11 cellular contexts compared by ENCODE assay signal in the genomic region with DNA sequence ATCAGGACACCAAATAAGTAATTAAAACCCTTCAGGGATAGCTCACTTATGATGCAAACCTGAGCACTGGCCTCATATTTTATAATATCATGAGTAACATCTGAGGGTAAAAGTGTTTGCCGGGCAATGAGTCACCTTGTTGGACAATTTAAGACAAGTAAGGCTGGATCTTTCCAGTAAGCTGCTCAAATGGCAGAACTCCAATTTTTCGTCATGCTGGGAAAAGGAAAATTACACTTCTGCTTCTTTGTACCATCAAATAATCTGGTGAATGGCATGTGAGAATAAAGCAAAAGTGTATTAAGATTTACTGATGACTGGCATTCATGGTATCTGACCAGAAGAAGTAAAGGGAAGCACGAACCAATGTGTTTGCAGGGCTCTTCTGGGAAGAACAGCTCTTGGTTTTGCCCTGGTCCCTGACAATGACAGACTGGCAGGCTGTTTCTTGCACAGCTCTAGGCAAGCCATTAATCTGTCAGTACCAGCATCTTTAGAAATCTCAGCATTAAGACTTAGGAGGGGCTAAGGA.
A peak's percentile ranks its signal among the peaks of the same experiment; 100 is the strongest.
DNase-seq lines count a peak whose midpoint lies in the region; ATAC-seq, FAIRE-seq and TF ChIP-seq lines count a peak whose summit lies in the region.
"Had no signal": no experiment of that assay in that cellular context is flagged by ENCODE, and none has a peak within 500 bp of the region (broad histone marks: within the 10 kb centered on the region; RNA-seq: fewer than 3 reads in every experiment).

No MANE protein-coding gene starts in this region.

- CTCF ChIA-PET in A549 (lab: Yijun Ruan, JAX) = interaction anchor here (0.6 kb wide), 1 partner anchor 163 kb away, joined by 3 read pairs; no protein-coding TSS in a partner anchor
- CTCF ChIA-PET in activated CD8-positive, alpha-beta T cell treated with anti-CD3 and anti-CD28 coated beads, Interleukin-2, amount 10 ng/mL, durations not matched to agents 7 days and 5 days (lab: Charles Lee) = interaction anchor here (0.8 kb wide), 1 partner anchor 26 kb away, joined by 3 read pairs; no protein-coding TSS in a partner anchor

- peak; percentile 47 to 78; a peak in 3 of 6 replicates for ATAC-seq in A549
- ATAC-seq in activated CD8-positive, alpha-beta T cell treated with anti-CD3 and anti-CD28 coated beads, Interleukin-2, amount 10 ng/mL, durations not matched to agents 7 days and 5 days = no peak
- ATAC-seq: right cardiac atrium had no signal

- H3K27me3 ChIP-seq in adrenal gland (no peaks in the 10 kb centered on the region), kidney epithelial cell (ENCODE audit: control insufficient read depth, insufficient read depth, low read length) (no peaks in the 10 kb centered on the region), ovary (no peaks in the 10 kb centered on the region)

- WGBS in A549 (ENCODE audit: missing lambda C conversion rate) = 23% methylated on average over 3 of the region's 3 CpGs
- WGBS in adrenal gland, 4 donors = 50 to 53% (median 51%) methylated on average over 3 of the region's 3 CpGs
- 27 to 43% (median 35%) methylated on average over 3 of the region's 3 CpGs for WGBS in ovary, 3 donors

- no peak overlapping the region for H3K4me3 ChIP-seq in A549
- H3K4me3 ChIP-seq in HFF-Myc (replicated peaks; ENCODE audit: low read depth, low read length) = no peak overlapping the region
- no peak overlapping the region for H3K4me3 ChIP-seq in adrenal gland
- H3K4me3 ChIP-seq in kidney epithelial cell (ENCODE audit: low read depth, low read length) = no peak overlapping the region
- H3K4me3 ChIP-seq in ovary = no peak overlapping the region

- TF ChIP-seq EP300 in A549 (IDR thresholded peaks at IDR 0.05) = no peak
- no peak for TF ChIP-seq EP300 in ovary (IDR thresholded peaks at IDR 0.05)

- intact Hi-C loops in adrenal gland (cut with DNase I) = no loop called here
- intact Hi-C loops in ovary (cut with DNase I) = no loop called here

- H3K36me3 ChIP-seq in adrenal gland (replicated peaks in 1 of 2) (no peaks in the 10 kb centered on the region), kidney epithelial cell (ENCODE audit: control insufficient read depth, insufficient read depth, low read length) (peaks cover 3% of the 10 kb centered on the region), ovary (no peaks in the 10 kb centered on the region)

- H3K9me3 Mint-ChIP-seq in activated CD8-positive, alpha-beta T cell treated with anti-CD3 and anti-CD28 coated beads, Interleukin-2, amount 10 ng/mL, durations not matched to agents 7 days and 5 days (ENCODE audit: insufficient read depth) = no peaks in the 10 kb centered on the region
- H3K9me3 Mint-ChIP-seq: activated naive CD4-positive, alpha-beta T cell treated with anti-CD3 and anti-CD28 coated beads, Interleukin-2, amount 10 ng/mL, durations not matched to agents 7 days and 5 days had no signal

- no peak for TF ChIP-seq RAD21 in A549 (conservative IDR thresholded peaks at IDR 0.05 in 1 of 2, IDR thresholded peaks at IDR 0.05 in 1 of 2)

- no peaks in the 10 kb centered on the region for H3K9me3 ChIP-seq in A549
- no peaks in the 10 kb centered on the region for H3K9me3 ChIP-seq in adrenal gland (replicated peaks in 1 of 3)
- H3K9me3 ChIP-seq in ovary = no peaks in the 10 kb centered on the region

- H3K4me1 Mint-ChIP-seq in activated CD8-positive, alpha-beta T cell treated with anti-CD3 and anti-CD28 coated beads, Interleukin-2, amount 10 ng/mL, durations not matched to agents 7 days and 5 days (ENCODE audit: low read depth) = no peaks in the 10 kb centered on the region
- H3K4me1 Mint-ChIP-seq: activated naive CD4-positive, alpha-beta T cell treated with anti-CD3 and anti-CD28 coated beads, Interleukin-2, amount 10 ng/mL, durations not matched to agents 7 days and 5 days had no signal

- DNase-seq in A549 (ENCODE audit: low read depth in 1 of 2, low spot score in 1 of 2) (peak in 1 of 2 experiments; percentile 35), HFF-Myc (ENCODE audit: extremely low read depth, low read depth) (peak; percentile 5), adrenal gland (peak in 4 of 7 donors; percentile 41 to 62 (median 47)), kidney epithelial cell (ENCODE audit: low read depth) (peak; percentile 21), midbrain (lab: John Stamatoyannopoulos, UW) (no peak), ovary (no peak)
- no peak for DNase-seq in activated CD8-positive, alpha-beta T cell treated with anti-CD3 and anti-CD28 coated beads, Interleukin-2, amount 10 ng/mL, durations not matched to agents 7 days and 5 days
- no peak for DNase-seq in stimulated activated CD4-positive, alpha-beta T cell treated with anti-CD3 and anti-CD28 coated beads, Interleukin-1b, Interleukin-23, amount 100 ng/mL, for 48 hours
- DNase-seq: activated naive CD4-positive, alpha-beta T cell treated with anti-CD3 and anti-CD28 coated beads, Interleukin-2, amount 10 ng/mL, durations not matched to agents 7 days and 5 days; NCI-H2081 treated with DMSO at 0.1 percent for 48 hours; right cardiac atrium had no signal

- H3K4me1 ChIP-seq in A549 (peaks cover 28% of the 10 kb centered on the region), adrenal gland (replicated peaks in 1 of 2) (no peaks in the 10 kb centered on the region), ovary (ENCODE audit: insufficient read depth) (no peaks in the 10 kb centered on the region)

- no peak overlapping the region for H3K27ac Mint-ChIP-seq in activated CD8-positive, alpha-beta T cell treated with anti-CD3 and anti-CD28 coated beads, Interleukin-2, amount 10 ng/mL, durations not matched to agents 7 days and 5 days
- H3K27ac Mint-ChIP-seq: activated naive CD4-positive, alpha-beta T cell treated with anti-CD3 and anti-CD28 coated beads, Interleukin-2, amount 10 ng/mL, durations not matched to agents 7 days and 5 days had no signal

- H3K27me3 Mint-ChIP-seq in activated CD8-positive, alpha-beta T cell treated with anti-CD3 and anti-CD28 coated beads, Interleukin-2, amount 10 ng/mL, durations not matched to agents 7 days and 5 days (ENCODE audit: low read depth) = no peaks in the 10 kb centered on the region
- H3K27me3 Mint-ChIP-seq: activated naive CD4-positive, alpha-beta T cell treated with anti-CD3 and anti-CD28 coated beads, Interleukin-2, amount 10 ng/mL, durations not matched to agents 7 days and 5 days had no signal

- POLR2A ChIA-PET in A549 (lab: Yijun Ruan, JAX) = no interaction called here
- POLR2A ChIA-PET in activated CD8-positive, alpha-beta T cell treated with anti-CD3 and anti-CD28 coated beads, Interleukin-2, amount 10 ng/mL, durations not matched to agents 7 days and 5 days (lab: Charles Lee) = no interaction called here

- TF ChIP-seq CTCF in A549 (IDR thresholded peaks at IDR 0.05) (no peak), HFF-Myc (IDR thresholded peaks at IDR 0.05; ENCODE audit: low read depth, low read length, missing control alignments) (no peak), adrenal gland (IDR thresholded peaks at IDR 0.05) (no peak), kidney epithelial cell (IDR thresholded peaks at IDR 0.05; ENCODE audit: insufficient read depth, low read length, poor library complexity, severe bottlenecking) (no peak), ovary (IDR thresholded peaks at IDR 0.05) (no peak)

- H3K36me3 Mint-ChIP-seq in activated CD8-positive, alpha-beta T cell treated with anti-CD3 and anti-CD28 coated beads, Interleukin-2, amount 10 ng/mL, durations not matched to agents 7 days and 5 days (ENCODE audit: low read depth) = no peaks in the 10 kb centered on the region
- H3K36me3 Mint-ChIP-seq: activated naive CD4-positive, alpha-beta T cell treated with anti-CD3 and anti-CD28 coated beads, Interleukin-2, amount 10 ng/mL, durations not matched to agents 7 days and 5 days had no signal

- peak overlapping the region; percentile 59 for H3K4me2 ChIP-seq in A549

- FAIRE-seq in A549 (lab: Jason Lieb, UNC) = no peak

- no peak overlapping the region for H3K4me3 Mint-ChIP-seq in activated CD8-positive, alpha-beta T cell treated with anti-CD3 and anti-CD28 coated beads, Interleukin-2, amount 10 ng/mL, durations not matched to agents 7 days and 5 days
- H3K4me3 Mint-ChIP-seq: activated naive CD4-positive, alpha-beta T cell treated with anti-CD3 and anti-CD28 coated beads, Interleukin-2, amount 10 ng/mL, durations not matched to agents 7 days and 5 days had no signal

- TF ChIP-seq POLR2A in A549 (IDR thresholded peaks at IDR 0.05; ENCODE audit: low read length) = no peak
- no peak for TF ChIP-seq POLR2A in adrenal gland (IDR thresholded peaks at IDR 0.05)
- TF ChIP-seq POLR2A in ovary (IDR thresholded peaks at IDR 0.05) = no peak

- peak overlapping the region; percentile 31 to 32; a peak in 2 of 6 replicates for H3K27ac ChIP-seq in A549
- H3K27ac ChIP-seq in adrenal gland = no peak overlapping the region
- H3K27ac ChIP-seq in ovary = no peak overlapping the region

TF ChIP-seq in A549, 52 proteins besides CTCF, POLR2A, EP300 and RAD21:
- TF ChIP-seq FOSL2 (IDR thresholded peaks at IDR 0.05) (no peak), FOSL2 (CRISPR knock-in tag; IDR thresholded peaks at IDR 0.05) (peak; percentile 43; the same call in 1 of the 2 replicates), EHF (CRISPR knock-in tag; IDR thresholded peaks at IDR 0.05) (no peak), TP53 (CRISPR knock-in tag; IDR thresholded peaks at IDR 0.05) (no peak), PHF8 (IDR thresholded peaks at IDR 0.05; ENCODE audit: borderline replicate concordance, low read depth) (no peak)
- TF ChIP-seq, protein P1, sequence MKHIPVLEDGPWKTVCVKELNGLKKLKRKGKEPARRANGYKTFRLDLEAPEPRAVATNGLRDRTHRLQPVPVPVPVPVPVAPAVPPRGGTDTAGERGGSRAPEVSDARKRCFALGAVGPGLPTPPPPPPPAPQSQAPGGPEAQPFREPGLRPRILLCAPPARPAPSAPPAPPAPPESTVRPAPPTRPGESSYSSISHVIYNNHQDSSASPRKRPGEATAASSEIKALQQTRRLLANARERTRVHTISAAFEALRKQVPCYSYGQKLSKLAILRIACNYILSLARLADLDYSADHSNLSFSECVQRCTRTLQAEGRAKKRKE (CRISPR knock-in tag; IDR thresholded peaks at IDR 0.05; ENCODE audit: low read depth) = no peak

Comparison
In these comparisons a context has a peak if more than half of its experiments do, and no peak if none do; other contexts are left out.
1. DNase-seq: peak in HFF-Myc (single experiment), adrenal gland (4 of 7) and kidney epithelial cell (single experiment); none in midbrain (single experiment), ovary (0 of 5), activated CD8-positive, alpha-beta T cell treated with anti-CD3 and anti-CD28 coated beads, Interleukin-2, amount 10 ng/mL, durations not matched to agents 7 days and 5 days (single experiment) and stimulated activated CD4-positive, alpha-beta T cell treated with anti-CD3 and anti-CD28 coated beads, Interleukin-1b, Interleukin-23, amount 100 ng/mL, for 48 hours (single experiment).
2. H3K27ac ChIP-seq: peak in A549 (2 of 2); none in adrenal gland (0 of 5) and ovary (0 of 2).